ENCODE assay signal across 29 cellular contexts in genomic region chr21:25974937-25975336, GRCh38.
"Had no signal": no experiment of that assay in that cellular context is flagged by ENCODE, and none has a peak within 500 bp of the region (broad histone marks: within the 10 kb centered on the region; RNA-seq: fewer than 3 reads in every experiment).

No MANE protein-coding gene starts in this region.

- H3K27me3 ChIP-seq: colonic mucosa, gastrocnemius medialis, neural progenitor cell, right lobe of liver, tibial artery, upper lobe of right lung had no signal

- H3K9me2 ChIP-seq: SK-N-SH had no signal

- H3K4me2 ChIP-seq: neural progenitor cell, SK-N-SH had no signal

- H3K4me3 ChIP-seq: colonic mucosa, gastrocnemius medialis, neural progenitor cell, right lobe of liver, skin epidermis, tibial artery, upper lobe of right lung had no signal

- H3K9ac ChIP-seq: neural progenitor cell, SK-N-SH had no signal

- H3K4me1 ChIP-seq: colonic mucosa, gastrocnemius medialis, neural progenitor cell, right lobe of liver, tibial artery, upper lobe of right lung had no signal

- H3K27ac Mint-ChIP-seq: activated naive CD8-positive, alpha-beta T cell; naive thymus-derived CD8-positive, alpha-beta T cell; neural progenitor cell; stimulated activated naive CD8-positive, alpha-beta T cell treated with anti-CD3 and anti-CD28 coated beads, Interleukin-15, Interleukin-2, amounts not matched to agents 100 ng/mL and 50 ng/mL, for 24 hours; T-helper 1 cell treated with Interleukin-12 subunit alpha and Interleukin-12 subunit beta and Interleukin-4 antibody, amounts not matched to agents 30 μg/mL and 1 μg/mL, for 36 hours had no signal

- H2AFZ ChIP-seq: neural progenitor cell had no signal

- H3K4me3 Mint-ChIP-seq: activated naive CD8-positive, alpha-beta T cell; naive thymus-derived CD8-positive, alpha-beta T cell; neural progenitor cell; stimulated activated naive CD8-positive, alpha-beta T cell treated with anti-CD3 and anti-CD28 coated beads, Interleukin-15, Interleukin-2, amounts not matched to agents 100 ng/mL and 50 ng/mL, for 24 hours; T-helper 1 cell treated with Interleukin-12 subunit alpha and Interleukin-12 subunit beta and Interleukin-4 antibody, amounts not matched to agents 30 μg/mL and 1 μg/mL, for 36 hours had no signal

- DNase-seq: activated CD4-positive, alpha-beta T cell treated with anti-CD3 and anti-CD28 coated beads for 48 hours; activated CD4-positive, alpha-beta T cell treated with anti-CD3 and anti-CD28 coated beads, Interleukin-2, amount 50 U/mL, for 48 hours; activated CD8-positive, alpha-beta memory T cell treated with anti-CD3 and anti-CD28 coated beads for 24 hours; activated effector memory CD4-positive, alpha-beta T cell treated with Interleukin-2 at 50 U/mL for 16 hours; activated naive CD4-positive, alpha-beta T cell treated with Interleukin-2 at 50 U/mL for 16 hours; cerebellar nuclear complex; colonic mucosa; effector memory CD4-positive, alpha-beta T cell; erythroblast; gastrocnemius medialis; kidney glomerular epithelial cell; mammary epithelial cell; midbrain; naive thymus-derived CD8-positive, alpha-beta T cell; right lobe of liver; SK-N-SH; stimulated activated CD4-positive, alpha-beta T cell treated with anti-CD3 and anti-CD28 coated beads, Interleukin-12 subunit alpha, Interleukin-12 subunit beta, amount 100 ng/mL, for 4 hours; stimulated activated CD4-positive, alpha-beta T cell treated with anti-CD3 and anti-CD28 coated beads, Interleukin-4, amount 100 ng/mL, for 1 hour; substantia nigra; SW 1271; T-helper 9 cell; tibial artery; upper lobe of right lung had no signal

- H3K27ac ChIP-seq: colonic mucosa, gastrocnemius medialis, neural progenitor cell, right lobe of liver, skin epidermis, tibial artery, upper lobe of right lung had no signal

- H3K9me3 ChIP-seq: colonic mucosa, gastrocnemius medialis, right lobe of liver, SK-N-SH, tibial artery, upper lobe of right lung had no signal

- ATAC-seq: activated CD4-positive, CD25-positive, alpha-beta regulatory T cell treated with anti-CD3 and anti-CD28 coated beads, Interleukin-2, amount 50 U/mL, for 24 hours; gastrocnemius medialis; naive thymus-derived CD8-positive, alpha-beta T cell; right lobe of liver; upper lobe of right lung had no signal

- H3K4me1 Mint-ChIP-seq: neural progenitor cell had no signal
